In genomic region chr7:80028717-80029116, GRCh38 we compare ENCODE assay signal across 28 cellular contexts.
"Had no signal": no experiment of that assay in that cellular context is flagged by ENCODE, and none has a peak within 500 bp of the region (broad histone marks: within the 10 kb centered on the region; RNA-seq: fewer than 3 reads in every experiment).

No MANE protein-coding gene starts in this region.

- H3K4me1 ChIP-seq: parathyroid adenoma, psoas muscle, right lobe of liver, sigmoid colon, stomach, thyroid gland, tibial nerve, upper lobe of left lung, vagina had no signal

- H3K27me3 Mint-ChIP-seq: natural killer cell treated with Interleukin-12 subunit alpha and Interleukin-12 subunit beta and Interleukin-15 and Interleukin-18, amount 100 ng/mL, for 72 hours; progenitor cell of endocrine pancreas; stimulated activated naive CD8-positive, alpha-beta T cell treated with anti-CD3 and anti-CD28 coated beads, Interleukin-15, Interleukin-2, amounts not matched to agents 100 ng/mL and 50 ng/mL, for 24 hours had no signal

- H3K9me3 Mint-ChIP-seq: neural crest cell; stimulated activated naive CD8-positive, alpha-beta T cell treated with anti-CD3 and anti-CD28 coated beads, Interleukin-15, Interleukin-2, amounts not matched to agents 100 ng/mL and 50 ng/mL, for 24 hours had no signal

- H3K9ac ChIP-seq: parathyroid adenoma had no signal

- H3K4me1 Mint-ChIP-seq: nephron progenitor cell; neural crest cell; stimulated activated effector memory CD8-positive, alpha-beta T cell treated with anti-CD3 and anti-CD28 coated beads, Interleukin-12 subunit alpha, Interleukin-12 subunit beta, amount 100 ng/mL, for 72 hours; stimulated activated naive B cell treated with anti-CD40 and anti-IgM and Interleukin-4, amounts not matched to agents 10 μg/mL and 1 μg/mL and 100 μg/mL, for 72 hours had no signal

- H3K36me3 ChIP-seq: ovary, right lobe of liver, sigmoid colon, stomach, thoracic aorta, thyroid gland, tibial nerve, upper lobe of left lung, vagina had no signal

- H3K4me3 Mint-ChIP-seq: natural killer cell treated with Interleukin-12 subunit alpha and Interleukin-12 subunit beta and Interleukin-15 and Interleukin-18, amount 100 ng/mL, for 72 hours; nephron progenitor cell; neural crest cell; stimulated activated effector memory CD8-positive, alpha-beta T cell treated with anti-CD3 and anti-CD28 coated beads, Interleukin-12 subunit alpha, Interleukin-12 subunit beta, amount 100 ng/mL, for 72 hours; stimulated activated naive B cell treated with anti-CD40 and anti-IgM and Interleukin-4, amounts not matched to agents 10 μg/mL and 1 μg/mL and 100 μg/mL, for 72 hours; stimulated activated naive CD8-positive, alpha-beta T cell treated with anti-CD3 and anti-CD28 coated beads, Interleukin-15, Interleukin-2, amounts not matched to agents 100 ng/mL and 50 ng/mL, for 24 hours had no signal

- H3K4me3 ChIP-seq: ovary, psoas muscle, right lobe of liver, sigmoid colon, stomach, thoracic aorta, thyroid gland, tibial nerve, upper lobe of left lung, vagina had no signal

- H3K27ac Mint-ChIP-seq: natural killer cell treated with Interleukin-12 subunit alpha and Interleukin-12 subunit beta and Interleukin-15 and Interleukin-18, amount 100 ng/mL, for 72 hours; nephron progenitor cell; progenitor cell of endocrine pancreas; stimulated activated effector memory CD8-positive, alpha-beta T cell treated with anti-CD3 and anti-CD28 coated beads, Interleukin-12 subunit alpha, Interleukin-12 subunit beta, amount 100 ng/mL, for 72 hours; stimulated activated naive B cell treated with anti-CD40 and anti-IgM and Interleukin-4, amounts not matched to agents 10 μg/mL and 1 μg/mL and 100 μg/mL, for 72 hours; stimulated activated naive CD8-positive, alpha-beta T cell treated with anti-CD3 and anti-CD28 coated beads, Interleukin-15, Interleukin-2, amounts not matched to agents 100 ng/mL and 50 ng/mL, for 24 hours had no signal

- H3K79me2 ChIP-seq: parathyroid adenoma had no signal

- ATAC-seq: natural killer cell treated with Interleukin-12 subunit alpha and Interleukin-12 subunit beta and Interleukin-15 and Interleukin-18, amount 100 ng/mL, for 72 hours; psoas muscle; right cardiac atrium; right lobe of liver; stimulated activated effector memory CD8-positive, alpha-beta T cell treated with anti-CD3 and anti-CD28 coated beads, Interleukin-12 subunit alpha, Interleukin-12 subunit beta, amount 100 ng/mL, for 72 hours; stimulated activated naive B cell treated with anti-CD40 and anti-IgM and Interleukin-4, amounts not matched to agents 10 μg/mL and 1 μg/mL and 100 μg/mL, for 72 hours had no signal

- H3K9me3 ChIP-seq: ovary, psoas muscle, right lobe of liver, sigmoid colon, thoracic aorta, thyroid gland, upper lobe of left lung, vagina had no signal

- H2AFZ ChIP-seq: parathyroid adenoma had no signal

- DNase-seq: nephron progenitor cell; occipital lobe; ovary; posterior cingulate gyrus; psoas muscle; right cardiac atrium; right lobe of liver; sigmoid colon; small intestine; stimulated activated CD4-positive, alpha-beta T cell treated with anti-CD3 and anti-CD28 coated beads, Interleukin-15, amount 100 ng/mL, for 24 hours; stimulated activated CD4-positive, alpha-beta T cell treated with anti-CD3 and anti-CD28 coated beads, Interleukin-2, amount 100 ng/mL, for 24 hours; stimulated activated CD4-positive, alpha-beta T cell treated with anti-CD3 and anti-CD28 coated beads, Interleukin-2, amount 100 ng/mL, for 48 hours; stimulated activated CD4-positive, alpha-beta T cell treated with anti-CD3 and anti-CD28 coated beads, Interleukin-4, amount 100 ng/mL, for 24 hours; stimulated activated naive B cell treated with anti-CD40 and anti-IgM and Interleukin-4, amounts not matched to agents 10 μg/mL and 1 μg/mL and 100 μg/mL, for 72 hours; stimulated activated naive CD4-positive, alpha-beta T cell treated with Interleukin-2 at 50 U/mL for 16 hours; stomach; thyroid gland; trophoblast cell; upper lobe of left lung had no signal

- H3K27me3 ChIP-seq: ovary, right lobe of liver, sigmoid colon, stomach, thyroid gland, tibial nerve, upper lobe of left lung, vagina had no signal

- H3K27ac ChIP-seq: ovary, parathyroid adenoma, psoas muscle, right lobe of liver, sigmoid colon, stomach, thoracic aorta, thyroid gland, tibial nerve, upper lobe of left lung, vagina had no signal
